Comparison of ENCODE assay signal across 1 cellular context in genomic region chr4:6723851-6724250, GRCh38.
TF ChIP-seq lines count a peak whose summit lies in the region.

No MANE protein-coding gene starts in this region.

TF ChIP-seq in IMR-90, 13 proteins besides CTCF, POLR2A, EP300 and RAD21:
- no peak for TF ChIP-seq MAZ (IDR thresholded peaks at IDR 0.05; ENCODE audit: borderline replicate concordance, low read depth, low read length)
- TF ChIP-seq FOS (IDR thresholded peaks at IDR 0.05; ENCODE audit: low read depth, low read length): no peak
- no peak for TF ChIP-seq ELK1 (IDR thresholded peaks at IDR 0.05; ENCODE audit: borderline replicate concordance, low read depth, low read length)
- no peak for TF ChIP-seq RFX5 (IDR thresholded peaks at IDR 0.05; ENCODE audit: low read depth, low read length)
- no peak for TF ChIP-seq CHD1 (IDR thresholded peaks at IDR 0.05; ENCODE audit: low read depth, low read length)
- TF ChIP-seq MAFK (IDR thresholded peaks at IDR 0.05; ENCODE audit: low read depth, low read length): no peak
- no peak for TF ChIP-seq SMC3 (IDR thresholded peaks at IDR 0.05; ENCODE audit: low read depth, low read length)
- TF ChIP-seq BHLHE40 (IDR thresholded peaks at IDR 0.05; ENCODE audit: low read depth, low read length): no peak
- no peak for TF ChIP-seq MXI1 (IDR thresholded peaks at IDR 0.05; ENCODE audit: borderline replicate concordance, low read depth, low read length)
- no peak for TF ChIP-seq NFE2L2 (IDR thresholded peaks at IDR 0.05; ENCODE audit: low read depth, low read length)
- TF ChIP-seq RCOR1 (IDR thresholded peaks at IDR 0.05; ENCODE audit: insufficient replicate concordance, low read length): no peak
TF ChIP-seq in IMR-90: peak in this region for 0.
